Comparison of ENCODE assay signal across 11 cellular contexts in the genomic region with DNA sequence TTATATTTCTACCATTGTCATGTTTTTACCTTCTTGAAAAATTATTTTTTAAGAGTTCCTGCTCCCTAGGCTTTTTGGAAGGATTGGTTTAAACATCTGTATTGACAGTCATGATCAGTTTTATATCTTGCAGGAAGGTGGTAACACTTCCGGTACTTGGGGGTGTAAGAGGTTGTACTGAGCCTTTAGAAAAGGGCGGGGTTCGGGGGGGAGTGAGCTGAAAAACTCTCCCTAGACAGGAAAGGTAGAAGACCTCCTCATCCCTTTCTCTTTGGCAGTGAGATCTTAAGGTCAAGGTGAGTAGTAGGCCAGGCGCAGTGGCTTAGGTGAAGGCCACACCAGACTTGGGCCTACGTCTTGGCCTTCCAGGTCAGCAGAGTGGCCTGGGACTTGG. TPM values are rescaled to one million over a fixed set of nuclear protein-coding genes. Genes with fewer than 3 reads are reported as not detected.
DNase-seq lines count a peak whose midpoint lies in the region; ATAC-seq, FAIRE-seq and TF ChIP-seq lines count a peak whose summit lies in the region.
"Had no signal": no experiment of that assay in that cellular context is flagged by ENCODE, and none has a peak within 500 bp of the region (broad histone marks: within the 10 kb centered on the region; RNA-seq: fewer than 3 reads in every experiment).

No MANE protein-coding gene starts in this region.

- ATAC-seq in HG03521 (IDR thresholded peaks at IDR 0.05; ENCODE audit: unreplicated experiment) (peak; percentile 21), HepG2 (peak; percentile 13; the same call in 2 of the 3 replicates), HG03342 (IDR thresholded peaks at IDR 0.05; ENCODE audit: unreplicated experiment) (no peak), HG03520 (IDR thresholded peaks at IDR 0.05; ENCODE audit: unreplicated experiment) (no peak)
- no peak for ATAC-seq in activated CD8-positive, alpha-beta memory T cell treated with anti-CD3 and anti-CD28 coated beads, Interleukin-2, amount 10 ng/mL, durations not matched to agents 7 days and 5 days
- ATAC-seq: activated T-helper 17 cell treated with anti-CD3 and anti-CD28 coated beads, Interleukin-2, amount 50 U/mL, for 72 hours had no signal

- H3K36me3 ChIP-seq in HepG2 (replicated peaks in 1 of 2; ENCODE audit: control insufficient read depth in 1 of 2, insufficient read depth in 2 of 2, low read length in 2 of 2) (peaks cover 0 to 1% of the 10 kb centered on the region in 2 experiments; a peak in 2 of 5 replicates), spleen (no peaks in the 10 kb centered on the region)
- H3K36me3 ChIP-seq: SJSA1 had no signal

- H3K4me3 Mint-ChIP-seq in activated CD8-positive, alpha-beta memory T cell treated with anti-CD3 and anti-CD28 coated beads, Interleukin-2, amount 10 ng/mL, durations not matched to agents 7 days and 5 days: no peak overlapping the region
- H3K4me3 Mint-ChIP-seq: activated T-helper 17 cell treated with anti-CD3 and anti-CD28 coated beads, Interleukin-2, amount 50 U/mL, for 72 hours had no signal

- H3K4me1 Mint-ChIP-seq in activated CD8-positive, alpha-beta memory T cell treated with anti-CD3 and anti-CD28 coated beads, Interleukin-2, amount 10 ng/mL, durations not matched to agents 7 days and 5 days: peaks cover 6% of the 10 kb centered on the region
- H3K4me1 Mint-ChIP-seq: activated T-helper 17 cell treated with anti-CD3 and anti-CD28 coated beads, Interleukin-2, amount 50 U/mL, for 72 hours had no signal

- H3K27me3 Mint-ChIP-seq in activated CD8-positive, alpha-beta memory T cell treated with anti-CD3 and anti-CD28 coated beads, Interleukin-2, amount 10 ng/mL, durations not matched to agents 7 days and 5 days: peaks cover 50% of the 10 kb centered on the region

- H2AFZ ChIP-seq in HepG2 (ENCODE audit: low read length): peak overlapping the region; percentile 84

- H3K36me3 Mint-ChIP-seq in activated CD8-positive, alpha-beta memory T cell treated with anti-CD3 and anti-CD28 coated beads, Interleukin-2, amount 10 ng/mL, durations not matched to agents 7 days and 5 days: no peaks in the 10 kb centered on the region

- no peaks in the 10 kb centered on the region for H4K20me1 ChIP-seq in HepG2 (ENCODE audit: insufficient read depth, low read length)

- no peak overlapping the region for H3K27ac Mint-ChIP-seq in activated CD8-positive, alpha-beta memory T cell treated with anti-CD3 and anti-CD28 coated beads, Interleukin-2, amount 10 ng/mL, durations not matched to agents 7 days and 5 days
- H3K27ac Mint-ChIP-seq: activated T-helper 17 cell treated with anti-CD3 and anti-CD28 coated beads, Interleukin-2, amount 50 U/mL, for 72 hours had no signal

- H3K9me3 ChIP-seq in HepG2 (ENCODE audit: low read length) (no peaks in the 10 kb centered on the region), spleen (no peaks in the 10 kb centered on the region)
- H3K9me3 ChIP-seq: SJSA1 had no signal

- H3K79me2 ChIP-seq in HepG2 (ENCODE audit: insufficient read depth, low read length): peaks cover 35% of the 10 kb centered on the region

- no peak for TF ChIP-seq POLR2A in HepG2 (IDR thresholded peaks at IDR 0.05; ENCODE audit: insufficient read depth in 1 of 2, low read depth in 2 of 2, low read length in 2 of 2)
- TF ChIP-seq POLR2A in spleen (IDR thresholded peaks at IDR 0.05): no peak

- peak overlapping the region; percentile 91 for H3K9ac ChIP-seq in HepG2 (ENCODE audit: insufficient read depth, low read depth, low read length)

- no peaks in the 10 kb centered on the region; a peak in 1 of 5 replicates for H3K27me3 ChIP-seq in HepG2 (ENCODE audit: control insufficient read depth in 1 of 2, insufficient read depth in 2 of 2, low read length in 2 of 2)
- H3K27me3 ChIP-seq in spleen (replicated peaks in 1 of 7): peaks cover 0 to 49% (median 12%) of the 10 kb centered on the region in 7 donors

- FAIRE-seq in HepG2 (lab: Jason Lieb, UNC): no peak
- FAIRE-seq: frontal cortex had no signal

- in situ Hi-C loops in astrocyte of the spinal cord (cut with HindIII; ENCODE audit: low sequenced_read_pairs): no loop called here
- in situ Hi-C loops in HepG2 (cut with HindIII; ENCODE audit: extremely low pct_ligation_motif_present, low pct_unique_long_range_greater_than_20kb): no loop called here

- H3K4me1 ChIP-seq in HepG2 (ENCODE audit: insufficient read depth, low read length) (peaks cover 46% of the 10 kb centered on the region), spleen (peaks cover 0 to 20% (median 9%) of the 10 kb centered on the region in 6 donors)
- H3K4me1 ChIP-seq: SJSA1 had no signal

- H3K27ac ChIP-seq in HepG2 (ENCODE audit: extremely low read length, insufficient read depth, low read length) (peak overlapping the region; percentile 80), spleen (peak overlapping the region; percentile 37 to 84 (median 74))
- H3K27ac ChIP-seq: SJSA1 had no signal

- no peak for TF ChIP-seq RAD21 in HepG2 (CRISPR knock-in tag; IDR thresholded peaks at IDR 0.05)

- intact Hi-C loops in HepG2 (cut with micrococcal nuclease; ENCODE audit: unreplicated experiment) (loop anchor here (2.0 to 10.0 kb wide), 8 partner anchors 66 to 460 kb away; a partner anchor contains a TSS), spleen (cut with DNase I; ENCODE audit: low total_unique reads) (no loop called here)

- peak overlapping the region; percentile 96 for H3K4me2 ChIP-seq in HepG2 (ENCODE audit: low read depth, low read length)

- TF ChIP-seq CTCF in astrocyte of the spinal cord (IDR thresholded peaks at IDR 0.05; ENCODE audit: low read depth, low read length) (no peak), HepG2 (CRISPR knock-in tag; IDR thresholded peaks at IDR 0.05) (no peak), spleen (IDR thresholded peaks at IDR 0.05 in 8 of 11, conservative IDR thresholded peaks at IDR 0.05 in 3 of 11) (no peak)

- H3K9me3 Mint-ChIP-seq in activated CD8-positive, alpha-beta memory T cell treated with anti-CD3 and anti-CD28 coated beads, Interleukin-2, amount 10 ng/mL, durations not matched to agents 7 days and 5 days (ENCODE audit: low read depth): no peaks in the 10 kb centered on the region
- H3K9me3 Mint-ChIP-seq: activated T-helper 17 cell treated with anti-CD3 and anti-CD28 coated beads, Interleukin-2, amount 50 U/mL, for 72 hours had no signal

- H3K4me3 ChIP-seq in astrocyte of the spinal cord (ENCODE audit: low read depth, low read length) (peak overlapping the region; percentile 65), HepG2 (replicated peaks in 1 of 3; ENCODE audit: insufficient read depth in 1 of 3, low read depth in 2 of 3, low read length in 3 of 3) (peak overlapping the region; percentile 66 to 88 (median 81)), spleen (peak overlapping the region in 6 of 8 donors; percentile 36 to 70 (median 47))

- DNase-seq in astrocyte of the spinal cord (ENCODE audit: low read depth, low spot score): peak; percentile 8
- DNase-seq in HepG2 (ENCODE audit: low spot score): peak; percentile 12
- no peak for DNase-seq in spleen
- no peak for DNase-seq in activated CD8-positive, alpha-beta memory T cell treated with anti-CD3 and anti-CD28 coated beads, Interleukin-2, amount 10 ng/mL, durations not matched to agents 7 days and 5 days
- DNase-seq in Kasumi-1 (lab: John Stamatoyannopoulos, UW): no peak

- no TSS peak for BruUV-seq in HepG2 (replicated peaks; lab: Mats Ljungman, UMichigan)

- TF ChIP-seq EP300 in HepG2 (IDR thresholded peaks at IDR 0.05; ENCODE audit: low read depth in 2 of 2, low read length in 2 of 2) (no peak), HepG2 (CRISPR knock-in tag; IDR thresholded peaks at IDR 0.05; ENCODE audit: borderline replicate concordance) (no peak)

- POLR2A ChIA-PET in HepG2 (lab: Yijun Ruan, JAX): interaction anchor here (1.1 kb wide), 1 partner anchor 250 kb away, joined by 5 read pairs; no protein-coding TSS in a partner anchor

- WGBS in HepG2 (ENCODE audit: low lambda C conversion rate): 6% methylated on average over 4 of the region's 5 CpGs
- 67 to 85% (median 76%) methylated on average over 5 of the region's 5 CpGs for WGBS in spleen, 5 donors

- CTCF ChIA-PET in HepG2 (lab: Yijun Ruan, JAX; ENCODE audit: low intra/inter-chr PET ratio, low total read pairs): no interaction called here
- CTCF ChIA-PET in activated CD8-positive, alpha-beta memory T cell treated with anti-CD3 and anti-CD28 coated beads, Interleukin-2, amount 10 ng/mL, durations not matched to agents 7 days and 5 days (lab: Charles Lee): no interaction called here

TF ChIP-seq in HepG2, 621 proteins besides CTCF, POLR2A, EP300 and RAD21 (continues in another document):
- no peak for TF ChIP-seq ZNF460 (CRISPR knock-in tag; IDR thresholded peaks at IDR 0.05; ENCODE audit: borderline replicate concordance)

RNA-seq across cellular contexts. Expression of a gene that starts 0.4 kb away (rescaled TPM):
- 18.2 and 31.9 TPM in 2 replicates for total RNA-seq in HepG2 (2016; rRNA removed; fragmentation: Illumina TruSeq; extraction: Trizol)
- 7.9 and 8.8 TPM in 2 replicates for total RNA-seq in HepG2 (2016; cell fraction: cytosol; rRNA removed; fragmentation: Illumina TruSeq; extraction: Trizol; ENCODE audit: low read depth)
- 16.4 and 28.7 TPM in 2 replicates for total RNA-seq in HepG2 (2016; cell fraction: insoluble cytoplasmic fraction; rRNA removed; fragmentation: Illumina TruSeq; extraction: Trizol)
- 9.4 and 11.1 TPM in 2 replicates for total RNA-seq in HepG2 (2016; cell fraction: membrane; rRNA removed; fragmentation: Illumina TruSeq; extraction: Trizol)
- total RNA-seq in HepG2 (2016; cell fraction: nucleus; rRNA removed; fragmentation: Illumina TruSeq; extraction: Trizol): 93.4 and 93.5 TPM in 2 replicates
- polyA plus RNA-seq in HepG2 (2011; rRNA removed): 9.2 and 11.4 TPM in 2 replicates
- 2.3 and 3.2 TPM in 2 replicates for polyA plus RNA-seq in HepG2 (2011; cell fraction: cytosol; rRNA removed)
- 24.2 and 24.8 TPM in 2 replicates for polyA plus RNA-seq in HepG2 (2011; cell fraction: nucleus; rRNA removed)
- 7.9 and 8.2 TPM in 2 replicates for polyA plus RNA-seq in HepG2 (2012)
- 0.18 and 0.20 TPM in 2 replicates for polyA plus RNA-seq in HepG2 (2016; cell fraction: cytosol; fragmentation: Illumina TruSeq; extraction: Trizol; ENCODE audit: low read depth)
- 4.1 and 4.7 TPM in 2 replicates for polyA plus RNA-seq in HepG2 (2016; cell fraction: insoluble cytoplasmic fraction; fragmentation: Illumina TruSeq; extraction: Trizol; ENCODE audit: low read depth)
- 0.95 TPM in 2 replicates for polyA plus RNA-seq in HepG2 (2016; cell fraction: membrane; fragmentation: Illumina TruSeq; extraction: Trizol; ENCODE audit: low read depth)
- 19.8 and 20.6 TPM in 2 replicates for polyA plus RNA-seq in HepG2 (2016; cell fraction: nucleus; fragmentation: Illumina TruSeq; extraction: Trizol; ENCODE audit: insufficient read depth, low read depth)
- polyA minus RNA-seq in HepG2 (2011; rRNA and poly(A)+ RNA removed; ENCODE audit: low replicate concordance): 9.7 and 17.0 TPM in 2 replicates
- 11.1 and 11.3 TPM in 2 replicates for polyA minus RNA-seq in HepG2 (2011; cell fraction: cytosol; rRNA and poly(A)+ RNA removed)
- 192 and 239 TPM in 2 replicates for polyA minus RNA-seq in HepG2 (2011; cell fraction: nucleus; rRNA and poly(A)+ RNA removed)
- 10 to 100 TPM in 5 of 7 donors, 1 to 10 TPM in 2; 4.9 to 24.1 (median 13.7) TPM for total RNA-seq in spleen
- 1 to 10 TPM in 1 of 3 donors, under 1 TPM in 2; 0.52 to 1.3 (median 0.80) TPM for polyA plus RNA-seq in spleen
- total RNA-seq in activated CD8-positive, alpha-beta memory T cell treated with anti-CD3 and anti-CD28 coated beads, Interleukin-2, amount 10 ng/mL, durations not matched to agents 7 days and 5 days: under 1 TPM in 1 of 2 experiments, not detected in 1; 0.07 TPM
- total RNA-seq: activated T-helper 17 cell treated with anti-CD3 and anti-CD28 coated beads, Interleukin-2, amount 50 U/mL, for 72 hours; SJSA1 had no signal

Comparison
In these comparisons a context has a peak if more than half of its experiments do, and no peak if none do; other contexts are left out.
1. ATAC-seq: peak in HG03521 (single experiment) and HepG2 (single experiment); none in activated CD8-positive, alpha-beta memory T cell treated with anti-CD3 and anti-CD28 coated beads, Interleukin-2, amount 10 ng/mL, durations not matched to agents 7 days and 5 days (single experiment), HG03342 (single experiment) and HG03520 (single experiment).
2. DNase-seq: peak in astrocyte of the spinal cord (single experiment) and HepG2 (single experiment); none in spleen (single experiment), activated CD8-positive, alpha-beta memory T cell treated with anti-CD3 and anti-CD28 coated beads, Interleukin-2, amount 10 ng/mL, durations not matched to agents 7 days and 5 days (single experiment) and Kasumi-1 (0 of 2).
3. RNA of a gene that starts 0.4 kb away (total RNA-seq): 7.9 to 93.5 TPM in HepG2 and 4.9 to 24.1 TPM in spleen; 0.07 TPM in activated CD8-positive, alpha-beta memory T cell treated with anti-CD3 and anti-CD28 coated beads, Interleukin-2, amount 10 ng/mL, durations not matched to agents 7 days and 5 days; every median in the first group is over 4 times any median in the second.
4. Peak in every context shown above with its lines, with median percentiles within 50 percentile points of each other: H3K4me3 ChIP-seq.